In genomic region chr2:241357531-241357930, GRCh38 we compare ENCODE assay signal across 9 cellular contexts. TPM values are rescaled to one million over a fixed set of nuclear protein-coding genes. Genes with fewer than 3 reads are reported as not detected.
DNase-seq lines count a peak whose midpoint lies in the region; TF ChIP-seq lines count a peak whose summit lies in the region.
"Had no signal": no experiment of that assay in that cellular context is flagged by ENCODE, and none has a peak within 500 bp of the region (broad histone marks: within the 10 kb centered on the region; RNA-seq: fewer than 3 reads in every experiment).

No MANE protein-coding gene starts in this region.

- H3K36me3 Mint-ChIP-seq in activated CD4-positive, alpha-beta T cell treated with anti-CD3 and anti-CD28 coated beads, Interleukin-2, amount 10 ng/mL, durations not matched to agents 7 days and 5 days (ENCODE audit: low read depth): peaks cover 16% of the 10 kb centered on the region

- peaks cover 35% of the 10 kb centered on the region for H3K4me1 Mint-ChIP-seq in activated CD4-positive, alpha-beta T cell treated with anti-CD3 and anti-CD28 coated beads, Interleukin-2, amount 10 ng/mL, durations not matched to agents 7 days and 5 days

- H3K27ac Mint-ChIP-seq in activated CD4-positive, alpha-beta T cell treated with anti-CD3 and anti-CD28 coated beads, Interleukin-2, amount 10 ng/mL, durations not matched to agents 7 days and 5 days: no peak overlapping the region

- no peaks in the 10 kb centered on the region for H3K9me3 Mint-ChIP-seq in activated CD4-positive, alpha-beta T cell treated with anti-CD3 and anti-CD28 coated beads, Interleukin-2, amount 10 ng/mL, durations not matched to agents 7 days and 5 days

- no peaks in the 10 kb centered on the region for H3K27me3 ChIP-seq in SU-DHL-6 (ENCODE audit: low read length)
- H3K27me3 ChIP-seq in stomach: no peaks in the 10 kb centered on the region

- TF ChIP-seq CTCF in SU-DHL-6 (IDR thresholded peaks at IDR 0.05; ENCODE audit: insufficient read depth, low read length, poor library complexity, severe bottlenecking): no peak
- TF ChIP-seq CTCF in fibroblast of villous mesenchyme (IDR thresholded peaks at IDR 0.05; ENCODE audit: insufficient read depth, low read depth, low read length): no peak
- no peak for TF ChIP-seq CTCF in stomach (IDR thresholded peaks at IDR 0.05)

- TF ChIP-seq POLR2A in stomach (IDR thresholded peaks at IDR 0.05): no peak

- H3K79me2 ChIP-seq in SU-DHL-6 (ENCODE audit: insufficient read depth, low read length): no peaks in the 10 kb centered on the region

- TF ChIP-seq EP300 in stomach (IDR thresholded peaks at IDR 0.05): no peak

- H3K27ac ChIP-seq in SU-DHL-6 (ENCODE audit: low read depth, low read length) (no peak overlapping the region), stomach (peak overlapping the region; percentile 60 to 97 (median 96))

- H3K9me2 ChIP-seq in SU-DHL-6 (replicated peaks; ENCODE audit: insufficient read depth, low read length): no peaks in the 10 kb centered on the region

- no peak for DNase-seq in activated CD4-positive, alpha-beta T cell treated with anti-CD3 and anti-CD28 coated beads, Interleukin-2, amount 10 ng/mL, durations not matched to agents 7 days and 5 days
- DNase-seq in activated CD4-positive, alpha-beta T cell treated with anti-CD3 and anti-CD28 coated beads, Interleukin-2, amount 50 U/mL, for 1 hour: no peak
- DNase-seq in fibroblast of villous mesenchyme (ENCODE audit: low read depth) (no peak), stomach (no peak), D341Med (ENCODE audit: low spot score) (no peak), COLO668 (lab: John Stamatoyannopoulos, UW; ENCODE audit: unreplicated experiment) (no peak), midbrain (lab: John Stamatoyannopoulos, UW) (no peak)
- DNase-seq: activated CD4-positive, alpha-beta T cell treated with anti-CD3 and anti-CD28 coated beads, Interleukin-2, amount 50 U/mL, for 48 hours had no signal

- H3K27me3 Mint-ChIP-seq in activated CD4-positive, alpha-beta T cell treated with anti-CD3 and anti-CD28 coated beads, Interleukin-2, amount 10 ng/mL, durations not matched to agents 7 days and 5 days: no peaks in the 10 kb centered on the region

- WGBS in stomach, 5 donors: 18 to 55% (median 25%) methylated on average over 3 of the region's 3 CpGs

- H3K4me3 Mint-ChIP-seq in activated CD4-positive, alpha-beta T cell treated with anti-CD3 and anti-CD28 coated beads, Interleukin-2, amount 10 ng/mL, durations not matched to agents 7 days and 5 days: peak overlapping the region; percentile 75

- H3F3A ChIP-seq in SU-DHL-6 (ENCODE audit: insufficient read depth): peaks cover 24% of the 10 kb centered on the region

- H3K9me3 ChIP-seq in SU-DHL-6 (ENCODE audit: insufficient read depth, low read length) (no peaks in the 10 kb centered on the region), stomach (no peaks in the 10 kb centered on the region)

- H3K36me3 ChIP-seq in SU-DHL-6 (ENCODE audit: low read length) (peaks cover 11% of the 10 kb centered on the region), stomach (peaks cover 11 to 22% (median 17%) of the 10 kb centered on the region in 4 donors)

- POLR2A ChIA-PET in activated CD4-positive, alpha-beta T cell treated with anti-CD3 and anti-CD28 coated beads, Interleukin-2, amount 10 ng/mL, durations not matched to agents 7 days and 5 days (lab: Charles Lee): no interaction called here

- H3K4me3 ChIP-seq in SU-DHL-6 (ENCODE audit: insufficient read depth, low read length, poor library complexity, severe bottlenecking): no peak overlapping the region
- peak overlapping the region; percentile 71 for H3K4me3 ChIP-seq in fibroblast of villous mesenchyme (ENCODE audit: low read depth, low read length)
- peak overlapping the region in 3 of 4 donors; percentile 70 to 84 (median 83) for H3K4me3 ChIP-seq in stomach

- H3K9ac ChIP-seq in SU-DHL-6 (ENCODE audit: low read length): no peak overlapping the region

- CTCF ChIA-PET in activated CD4-positive, alpha-beta T cell treated with anti-CD3 and anti-CD28 coated beads, Interleukin-2, amount 10 ng/mL, durations not matched to agents 7 days and 5 days (lab: Charles Lee): no interaction called here

- peak overlapping the region; percentile 79 for H3K4me2 ChIP-seq in SU-DHL-6 (ENCODE audit: low read depth, low read length, poor library complexity, severe bottlenecking)

- H4K20me1 ChIP-seq in SU-DHL-6 (ENCODE audit: low read depth, low read length): no peaks in the 10 kb centered on the region; the same call in 1 of the 2 replicates

- H3K4me1 ChIP-seq in stomach: peaks cover 22 to 70% (median 46%) of the 10 kb centered on the region in 4 donors

- intact Hi-C loops in stomach (cut with DNase I; ENCODE audit: low total_unique reads): no loop called here

- no peak overlapping the region for H2AFZ ChIP-seq in SU-DHL-6 (ENCODE audit: low read depth, low read length, severe bottlenecking)

RNA-seq across cellular contexts. Expression of gene FARP2, which starts 1.4 kb away (rescaled TPM):
- total RNA-seq in activated CD4-positive, alpha-beta T cell treated with anti-CD3 and anti-CD28 coated beads, Interleukin-2, amount 10 ng/mL, durations not matched to agents 7 days and 5 days: 10 to 100 TPM; 18.2 to 18.4 TPM
- 34.1 and 37.6 TPM in 2 replicates for total RNA-seq in fibroblast of villous mesenchyme
- 100 to 1,000 TPM in 3 of 5 donors, 10 to 100 TPM in 2; 54.2 to 260 (median 108) TPM for total RNA-seq in stomach
- polyA plus RNA-seq in stomach: 10 to 100 TPM; 15.8 to 35.6 (median 20.0) TPM

RNA-seq across cellular contexts. Expression of gene SEPTIN2, which starts 41.8 kb away (rescaled TPM):
- 100 to 1,000 TPM; 195 to 211 TPM for total RNA-seq in activated CD4-positive, alpha-beta T cell treated with anti-CD3 and anti-CD28 coated beads, Interleukin-2, amount 10 ng/mL, durations not matched to agents 7 days and 5 days
- total RNA-seq in fibroblast of villous mesenchyme: 426 and 577 TPM in 2 replicates
- total RNA-seq in stomach: 100 to 1,000 TPM in 4 of 5 donors, 10 to 100 TPM in 1; 88.7 to 603 (median 272) TPM
- polyA plus RNA-seq in stomach: 100 to 1,000 TPM; 104 to 169 (median 164) TPM

RNA-seq across cellular contexts. Expression of gene HDLBP, which starts 42.1 kb away (rescaled TPM):
- 100 to 1,000 TPM; 198 to 203 TPM for total RNA-seq in activated CD4-positive, alpha-beta T cell treated with anti-CD3 and anti-CD28 coated beads, Interleukin-2, amount 10 ng/mL, durations not matched to agents 7 days and 5 days
- total RNA-seq in fibroblast of villous mesenchyme (1,089 and 1,343 TPM in 2 replicates), stomach (100 to 1,000 TPM; 350 to 752 (median 530) TPM)
- 100 to 1,000 TPM; 171 to 207 (median 173) TPM for polyA plus RNA-seq in stomach
